8 cellular contexts compared by ENCODE assay signal in genomic region chr3:111577798-111578685, GRCh38. TPM values are rescaled to one million over a fixed set of nuclear protein-coding genes. Genes with fewer than 3 reads are reported as not detected.
DNase-seq lines count a peak whose midpoint lies in the region; ATAC-seq and TF ChIP-seq lines count a peak whose summit lies in the region.

No MANE protein-coding gene starts in this region.

- ATAC-seq in activated T-cell treated with anti-CD3 and anti-CD28 coated beads, Interleukin-2, amount 50 U/mL, for 4 hours, result peak; percentile 85 to 88
- peak; percentile 96 for ATAC-seq in GM21619 (IDR thresholded peaks at IDR 0.05; ENCODE audit: unreplicated experiment)
- ATAC-seq in stimulated activated effector memory CD8-positive, alpha-beta T cell treated with anti-CD3 and anti-CD28 coated beads, Interleukin-12 subunit alpha, Interleukin-12 subunit beta, amount 100 ng/mL, for 72 hours, result peak; percentile 93

- no peak for DNase-seq in activated T-cell treated with anti-CD3 and anti-CD28 coated beads, Interleukin-2, amount 50 U/mL, for 4 hours
- DNase-seq in activated T-cell treated with anti-CD3 and anti-CD28 coated beads, Interleukin-2, amount 50 U/mL, for 48 hours, result no peak
- DNase-seq in HT1080 (ENCODE audit: low read depth) (peak; percentile 92), SW480 (ENCODE audit: low spot score) (peak; percentile 79), fibroblast of the aortic adventitia (ENCODE audit: low read depth) (peak; percentile 90), esophagus muscularis mucosa (ENCODE audit: extremely low spot score) (no peak)
- no peak for DNase-seq in stimulated activated effector memory CD8-positive, alpha-beta T cell treated with anti-CD3 and anti-CD28 coated beads, Interleukin-12 subunit alpha, Interleukin-12 subunit beta, amount 100 ng/mL, for 72 hours (ENCODE audit: low spot score in 2 of 2)

- intact Hi-C loops in esophagus muscularis mucosa (cut with DNase I), result no loop called here

- 83% methylated on average over 4 of the region's 4 CpGs for WGBS in esophagus muscularis mucosa

- H3K27me3 Mint-ChIP-seq in activated T-cell treated with anti-CD3 and anti-CD28 coated beads, Interleukin-2, amount 50 U/mL, for 4 hours (ENCODE audit: low read depth), result no peaks in the 10 kb centered on the region

- peaks cover 70% of the 10 kb centered on the region for H3K4me1 Mint-ChIP-seq in activated T-cell treated with anti-CD3 and anti-CD28 coated beads, Interleukin-2, amount 50 U/mL, for 4 hours (ENCODE audit: low read depth)
- H3K4me1 Mint-ChIP-seq in stimulated activated effector memory CD8-positive, alpha-beta T cell treated with anti-CD3 and anti-CD28 coated beads, Interleukin-12 subunit alpha, Interleukin-12 subunit beta, amount 100 ng/mL, for 72 hours, result peaks cover 77% of the 10 kb centered on the region

- H3K9me3 ChIP-seq in esophagus muscularis mucosa, result no peaks in the 10 kb centered on the region

- H3K27me3 ChIP-seq in esophagus muscularis mucosa, result no peaks in the 10 kb centered on the region

- H3K36me3 ChIP-seq in esophagus muscularis mucosa, result no peaks in the 10 kb centered on the region

- H3K4me1 ChIP-seq in esophagus muscularis mucosa, result no peaks in the 10 kb centered on the region

- H3K4me3 ChIP-seq in fibroblast of the aortic adventitia (ENCODE audit: low read depth, low read length) (no peak overlapping the region), esophagus muscularis mucosa (no peak overlapping the region)

- peaks cover 53% of the 10 kb centered on the region for H3K36me3 Mint-ChIP-seq in activated T-cell treated with anti-CD3 and anti-CD28 coated beads, Interleukin-2, amount 50 U/mL, for 4 hours (ENCODE audit: insufficient read depth)
- H3K36me3 Mint-ChIP-seq in stimulated activated effector memory CD8-positive, alpha-beta T cell treated with anti-CD3 and anti-CD28 coated beads, Interleukin-12 subunit alpha, Interleukin-12 subunit beta, amount 100 ng/mL, for 72 hours, result peaks cover 100% of the 10 kb centered on the region

- TF ChIP-seq CTCF in fibroblast of the aortic adventitia (IDR thresholded peaks at IDR 0.05; ENCODE audit: insufficient read depth, low read length) (peak; percentile 75), esophagus muscularis mucosa (IDR thresholded peaks at IDR 0.05) (no peak)

- TF ChIP-seq EP300 in esophagus muscularis mucosa (IDR thresholded peaks at IDR 0.05), result no peak

- no peak for TF ChIP-seq POLR2A in esophagus muscularis mucosa (IDR thresholded peaks at IDR 0.05; ENCODE audit: low read depth)

- no peak overlapping the region for H3K4me3 Mint-ChIP-seq in activated T-cell treated with anti-CD3 and anti-CD28 coated beads, Interleukin-2, amount 50 U/mL, for 4 hours
- peak overlapping the region; percentile 13 for H3K4me3 Mint-ChIP-seq in stimulated activated effector memory CD8-positive, alpha-beta T cell treated with anti-CD3 and anti-CD28 coated beads, Interleukin-12 subunit alpha, Interleukin-12 subunit beta, amount 100 ng/mL, for 72 hours

- H3K27ac Mint-ChIP-seq in stimulated activated effector memory CD8-positive, alpha-beta T cell treated with anti-CD3 and anti-CD28 coated beads, Interleukin-12 subunit alpha, Interleukin-12 subunit beta, amount 100 ng/mL, for 72 hours, result peak overlapping the region; percentile 78

- no peaks in the 10 kb centered on the region for H3K9me3 Mint-ChIP-seq in activated T-cell treated with anti-CD3 and anti-CD28 coated beads, Interleukin-2, amount 50 U/mL, for 4 hours
- H3K9me3 Mint-ChIP-seq in stimulated activated effector memory CD8-positive, alpha-beta T cell treated with anti-CD3 and anti-CD28 coated beads, Interleukin-12 subunit alpha, Interleukin-12 subunit beta, amount 100 ng/mL, for 72 hours, result no peaks in the 10 kb centered on the region

- no peak overlapping the region for H3K27ac ChIP-seq in esophagus muscularis mucosa (replicated peaks in 1 of 4)

RNA-seq across cellular contexts. Expression of gene ZBED2, which starts 17.1 kb away (rescaled TPM):
- 100 to 1,000 TPM; 180 to 336 (median 325) TPM for total RNA-seq in activated T-cell treated with anti-CD3 and anti-CD28 coated beads, Interleukin-2, amount 50 U/mL, for 4 hours
- total RNA-seq in HT1080 (2014; rRNA removed; shearing (Covaris generic)), result 0.14 and 0.20 TPM in 2 replicates
- 0.25 and 0.34 TPM in 2 replicates for polyA plus RNA-seq in HT1080 (2015; cell fraction: cytosol; rRNA removed)
- polyA plus RNA-seq in HT1080 (2015; cell fraction: nucleus; rRNA removed), result 0.35 and 0.99 TPM in 2 replicates
- total RNA-seq in fibroblast of the aortic adventitia (ENCODE audit: low replicate concordance) (0.09 TPM in 1 of 2 replicates, not detected in the other), esophagus muscularis mucosa (under 1 TPM in 1 of 4 donors, not detected in 3; 0.13 TPM)

RNA-seq across cellular contexts. Expression of gene CD96, which starts 36.0 kb away (rescaled TPM):
- 10 to 100 TPM; 21.4 to 28.3 (median 25.2) TPM for total RNA-seq in activated T-cell treated with anti-CD3 and anti-CD28 coated beads, Interleukin-2, amount 50 U/mL, for 4 hours
- 0.07 and 0.14 TPM in 2 replicates for total RNA-seq in HT1080 (2014; rRNA removed; shearing (Covaris generic))
- 0.07 and 0.09 TPM in 2 replicates for polyA plus RNA-seq in HT1080 (2015; cell fraction: cytosol; rRNA removed)
- polyA plus RNA-seq in HT1080 (2015; cell fraction: nucleus; rRNA removed), result 0.18 and 1.3 TPM in 2 replicates
- total RNA-seq in fibroblast of the aortic adventitia (ENCODE audit: low replicate concordance), result 0.09 TPM in 1 of 2 replicates, not detected in the other
- 1 to 10 TPM in 1 of 4 donors, under 1 TPM in 3; 0.17 to 1.5 (median 0.43) TPM for total RNA-seq in esophagus muscularis mucosa

Comparison
In these comparisons a context has a peak if more than half of its experiments do, and no peak if none do; other contexts are left out.
1. DNase-seq: peak in HT1080 (single experiment), SW480 (single experiment) and fibroblast of the aortic adventitia (single experiment); none in activated T-cell treated with anti-CD3 and anti-CD28 coated beads, Interleukin-2, amount 50 U/mL, for 4 hours (single experiment), activated T-cell treated with anti-CD3 and anti-CD28 coated beads, Interleukin-2, amount 50 U/mL, for 48 hours (0 of 2), stimulated activated effector memory CD8-positive, alpha-beta T cell treated with anti-CD3 and anti-CD28 coated beads, Interleukin-12 subunit alpha, Interleukin-12 subunit beta, amount 100 ng/mL, for 72 hours (0 of 2) and esophagus muscularis mucosa (single experiment).
2. RNA of gene ZBED2, which starts 17.1 kb away (total RNA-seq): 180 to 336 TPM in activated T-cell treated with anti-CD3 and anti-CD28 coated beads, Interleukin-2, amount 50 U/mL, for 4 hours; 0.14 to 0.20 TPM in HT1080, 0.09 TPM in fibroblast of the aortic adventitia and 0.13 TPM in esophagus muscularis mucosa; every median in the first group is over 100 times any median in the second.
3. RNA of gene CD96, which starts 36.0 kb away (total RNA-seq): 21.4 to 28.3 TPM in activated T-cell treated with anti-CD3 and anti-CD28 coated beads, Interleukin-2, amount 50 U/mL, for 4 hours; 0.17 to 1.5 TPM in esophagus muscularis mucosa, 0.07 to 0.14 TPM in HT1080 and 0.09 TPM in fibroblast of the aortic adventitia; every median in the first group is over 4 times any median in the second.
4. Peak in every context shown above with its lines, with median percentiles within 50 percentile points of each other: ATAC-seq.